In genomic region chr3:194281306-194281705, GRCh38 we compare ENCODE assay signal across 1 cellular context.
TF ChIP-seq lines count a peak whose summit lies in the region.

No MANE protein-coding gene starts in this region.

TF ChIP-seq in H1, 55 proteins besides CTCF, POLR2A, EP300 and RAD21:
- TF ChIP-seq RFX5 (IDR thresholded peaks at IDR 0.05; ENCODE audit: borderline replicate concordance, low read depth, low read length) (no peak), SRF (IDR thresholded peaks at IDR 0.05; ENCODE audit: low read depth, low read length) (no peak), HDAC2 (IDR thresholded peaks at IDR 0.05; ENCODE audit: borderline replicate concordance in 1 of 2, low read depth in 2 of 2, low read length in 2 of 2) (no peak), NRF1 (IDR thresholded peaks at IDR 0.05; ENCODE audit: low read depth, low read length) (no peak), RXRA (IDR thresholded peaks at IDR 0.05; ENCODE audit: insufficient read depth, low read depth, low read length) (no peak), FOSL1 (IDR thresholded peaks at IDR 0.05; ENCODE audit: insufficient read depth, low read depth, low read length) (no peak), CTBP2 (IDR thresholded peaks at IDR 0.05; ENCODE audit: borderline replicate concordance, insufficient read depth, insufficient read length, low read length) (no peak)
